Comparison of ENCODE assay signal across 14 cellular contexts in the genomic region with DNA sequence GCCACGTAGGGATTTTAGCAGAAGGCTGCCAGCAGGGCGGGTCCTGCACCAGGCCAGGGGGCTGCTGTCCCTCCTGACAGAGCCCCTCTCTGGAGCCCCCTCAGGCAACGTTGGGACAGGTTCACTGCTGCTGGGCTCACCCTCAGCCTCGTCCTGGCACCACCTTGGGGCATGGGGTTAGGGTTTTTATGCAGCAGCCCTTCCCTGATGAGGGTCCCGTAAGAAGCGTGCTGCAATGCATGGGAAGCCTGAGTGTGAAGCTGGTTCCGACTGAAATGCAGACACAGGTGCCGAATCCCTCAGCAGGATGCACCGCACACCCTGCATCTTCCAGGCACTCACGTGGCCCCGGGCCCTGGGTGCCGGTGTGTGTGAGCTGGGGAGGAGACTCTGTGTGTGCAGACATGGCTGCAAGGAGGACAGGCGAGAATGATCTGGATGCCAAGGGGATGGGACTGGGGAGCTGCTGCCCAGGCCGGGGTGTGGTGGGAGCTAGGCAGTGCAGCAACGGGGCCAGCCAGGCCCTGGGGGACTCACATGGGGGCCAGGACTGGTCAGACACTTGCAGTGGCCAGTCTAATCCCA. TPM values are rescaled to one million over a fixed set of nuclear protein-coding genes. Genes with fewer than 3 reads are reported as not detected.
DNase-seq lines count a peak whose midpoint lies in the region; ATAC-seq lines count a peak whose summit lies in the region.
"Had no signal": no experiment of that assay in that cellular context is flagged by ENCODE, and none has a peak within 500 bp of the region (broad histone marks: within the 10 kb centered on the region; RNA-seq: fewer than 3 reads in every experiment).

No MANE protein-coding gene starts in this region.

- ATAC-seq in activated T-helper 17 cell treated with anti-CD3 and anti-CD28 coated beads, Interleukin-2, amount 50 U/mL, for 72 hours (replicated peaks) = no peak

- peak overlapping the region; percentile 28 for H3K27ac Mint-ChIP-seq in activated T-helper 17 cell treated with anti-CD3 and anti-CD28 coated beads, Interleukin-2, amount 50 U/mL, for 72 hours

- peak; percentile 12 for DNase-seq in activated CD4-positive, alpha-beta T cell treated with anti-CD3 and anti-CD28 coated beads, Interleukin-2, amount 50 U/mL, for 1 hour
- DNase-seq in activated CD4-positive, alpha-beta T cell treated with anti-CD3 and anti-CD28 coated beads, Interleukin-2, amount 50 U/mL, for 4 hours = no peak
- DNase-seq in islet precursor cell = peak; percentile 44
- DNase-seq in NCI-H146 (lab: John Stamatoyannopoulos, UW) = no peak
- DNase-seq in globus pallidus (ENCODE audit: low spot score) = no peak
- no peak for DNase-seq in DMS79 treated with DMSO at 0.1 percent for 48 hours (lab: John Stamatoyannopoulos, UW)
- DNase-seq: activated naive CD4-positive, alpha-beta T cell; MG63; NCI-H524 had no signal

- H3K36me3 Mint-ChIP-seq in activated T-helper 17 cell treated with anti-CD3 and anti-CD28 coated beads, Interleukin-2, amount 50 U/mL, for 72 hours (ENCODE audit: low read depth) = peaks cover 5% of the 10 kb centered on the region

- no peak overlapping the region for H3K4me3 Mint-ChIP-seq in activated T-helper 17 cell treated with anti-CD3 and anti-CD28 coated beads, Interleukin-2, amount 50 U/mL, for 72 hours
- H3K4me3 Mint-ChIP-seq: central memory CD8-positive, alpha-beta T cell had no signal

- peaks cover 0 to 5% (median 0%) of the 10 kb centered on the region in 3 donors for H3K36me3 ChIP-seq in skeletal muscle tissue (ENCODE audit: control insufficient read depth in 3 of 3, insufficient read depth in 3 of 3, low read length in 3 of 3)
- H3K36me3 ChIP-seq: MG63 had no signal

- H3K27me3 ChIP-seq in skeletal muscle tissue (ENCODE audit: control insufficient read depth in 3 of 3, insufficient read depth in 3 of 3, low read length in 3 of 3) = no peaks in the 10 kb centered on the region

- no peaks in the 10 kb centered on the region for H3K9me3 Mint-ChIP-seq in activated T-helper 17 cell treated with anti-CD3 and anti-CD28 coated beads, Interleukin-2, amount 50 U/mL, for 72 hours
- H3K9me3 Mint-ChIP-seq: central memory CD8-positive, alpha-beta T cell had no signal

- peak overlapping the region; percentile 20 to 85 (median 26) for H3K9ac ChIP-seq in skeletal muscle tissue (ENCODE audit: low read depth in 1 of 3, low read length in 3 of 3)

- peaks cover 15% of the 10 kb centered on the region for H3K4me1 Mint-ChIP-seq in activated T-helper 17 cell treated with anti-CD3 and anti-CD28 coated beads, Interleukin-2, amount 50 U/mL, for 72 hours

- peak overlapping the region in 2 of 3 donors; percentile 6 to 77 for H3K4me3 ChIP-seq in skeletal muscle tissue (ENCODE audit: low read length in 3 of 3)
- H3K4me3 ChIP-seq: A549, MG63 had no signal

- no peaks in the 10 kb centered on the region for H3K27me3 Mint-ChIP-seq in activated T-helper 17 cell treated with anti-CD3 and anti-CD28 coated beads, Interleukin-2, amount 50 U/mL, for 72 hours

- no peak overlapping the region for H3K27ac ChIP-seq in skeletal muscle tissue (ENCODE audit: low read depth, low read length)

- peaks cover 30 to 43% (median 37%) of the 10 kb centered on the region in 3 donors for H3K4me1 ChIP-seq in skeletal muscle tissue (ENCODE audit: control insufficient read depth in 3 of 3, insufficient read depth in 3 of 3, low read length in 3 of 3)

- no peaks in the 10 kb centered on the region for H3K9me3 ChIP-seq in skeletal muscle tissue (ENCODE audit: control insufficient read depth in 3 of 3, low read length in 3 of 3)
- H3K9me3 ChIP-seq: A549, MG63 had no signal

RNA-seq across cellular contexts. Expression of gene ZDHHC11B, which starts 27.1 kb away (rescaled TPM):
- 1 to 10 TPM in 1 of 2 donors, under 1 TPM in 1; 0.30 to 7.0 TPM for total RNA-seq in activated T-helper 17 cell treated with anti-CD3 and anti-CD28 coated beads, Interleukin-2, amount 50 U/mL, for 72 hours
- 1.0 TPM for total RNA-seq in skeletal muscle tissue
- total RNA-seq: fibroblast of villous mesenchyme had no signal

Comparison
In these comparisons a context has a peak if more than half of its experiments do, and no peak if none do; other contexts are left out.
1. DNase-seq: peak in activated CD4-positive, alpha-beta T cell treated with anti-CD3 and anti-CD28 coated beads, Interleukin-2, amount 50 U/mL, for 1 hour (single experiment) and islet precursor cell (single experiment); none in activated CD4-positive, alpha-beta T cell treated with anti-CD3 and anti-CD28 coated beads, Interleukin-2, amount 50 U/mL, for 4 hours (0 of 2), NCI-H146 (single experiment), globus pallidus (single experiment) and DMS79 treated with DMSO at 0.1 percent for 48 hours (single experiment).